In genomic region chr10:119199231-119199992, GRCh38 we compare ENCODE assay signal across 8 cellular contexts. TPM values are rescaled to one million over a fixed set of nuclear protein-coding genes. Genes with fewer than 3 reads are reported as not detected.
A peak's percentile ranks its signal among the peaks of the same experiment; 100 is the strongest.
DNase-seq lines count a peak whose midpoint lies in the region; ATAC-seq and TF ChIP-seq lines count a peak whose summit lies in the region.

No MANE protein-coding gene starts in this region.

- H3K4me3 ChIP-seq in DOHH2 (ENCODE audit: low read length) (no peak overlapping the region), HAP-1 (no peak overlapping the region)

- CTCF ChIA-PET in activated CD8-positive, alpha-beta T cell treated with anti-CD3 and anti-CD28 coated beads for 36 hours (lab: Charles Lee), result interaction anchor here (0.6 to 3.9 kb wide), 44 partner anchors 9 to 393 kb away, joined by 3 to 61 read pairs (median 4); partner anchors contain the start of genes GRK5 and RGS10

- no peaks in the 10 kb centered on the region for H3K9me3 ChIP-seq in DOHH2 (ENCODE audit: control insufficient read depth, insufficient read depth, low read length)
- H3K9me3 ChIP-seq in HAP-1, result no peaks in the 10 kb centered on the region

- no peaks in the 10 kb centered on the region for H3K9me3 Mint-ChIP-seq in activated CD8-positive, alpha-beta T cell treated with anti-CD3 and anti-CD28 coated beads for 36 hours
- no peaks in the 10 kb centered on the region for H3K9me3 Mint-ChIP-seq in naive thymus-derived CD8-positive, alpha-beta T cell

- no peak overlapping the region for H3K4me3 Mint-ChIP-seq in activated CD8-positive, alpha-beta T cell treated with anti-CD3 and anti-CD28 coated beads for 36 hours
- peak overlapping the region in 1 of 10 donors; percentile 21 for H3K4me3 Mint-ChIP-seq in naive thymus-derived CD8-positive, alpha-beta T cell

- no peak overlapping the region for H3K4me2 ChIP-seq in DOHH2 (ENCODE audit: low read length)

- no peaks in the 10 kb centered on the region for H3K79me2 ChIP-seq in DOHH2 (ENCODE audit: control insufficient read depth, low read length)

- H3F3A ChIP-seq in DOHH2 (ENCODE audit: control insufficient read depth, insufficient read depth), result no peaks in the 10 kb centered on the region

- peaks cover 16% of the 10 kb centered on the region; the same call in 1 of the 2 replicates for H3K27me3 ChIP-seq in DOHH2 (ENCODE audit: control insufficient read depth, low read length)
- H3K27me3 ChIP-seq in HAP-1 (ENCODE audit: low read depth), result no peaks in the 10 kb centered on the region

- DNase-seq in HAP-1 (ENCODE audit: low spot score in 2 of 2) (peak; percentile 68 to 72), NCI-H446 (lab: John Stamatoyannopoulos, UW) (peak; percentile 47 to 50), fibroblast of gingiva (ENCODE audit: low read depth) (peak; percentile 82), NK-92 (lab: John Stamatoyannopoulos, UW; ENCODE audit: unreplicated experiment) (no peak), NCI-H2107 (lab: John Stamatoyannopoulos, UW) (no peak)
- peak; percentile 58 for DNase-seq in activated CD8-positive, alpha-beta T cell treated with anti-CD3 and anti-CD28 coated beads for 36 hours
- DNase-seq in naive thymus-derived CD8-positive, alpha-beta T cell, result peak in 9 of 10 donors; percentile 23 to 74 (median 42)

- H3K4me1 ChIP-seq in DOHH2 (ENCODE audit: control insufficient read depth, low read length) (no peaks in the 10 kb centered on the region), HAP-1 (peaks cover 9% of the 10 kb centered on the region)

- H3K27me3 Mint-ChIP-seq in activated CD8-positive, alpha-beta T cell treated with anti-CD3 and anti-CD28 coated beads for 36 hours, result no peaks in the 10 kb centered on the region
- peaks cover 0 to 3% (median 0%) of the 10 kb centered on the region in 5 donors for H3K27me3 Mint-ChIP-seq in naive thymus-derived CD8-positive, alpha-beta T cell

- in situ Hi-C loops in HAP-1 (cut with MboI; ENCODE audit: low sequenced_read_pairs), result loop anchor here (10.0 kb wide), 1 partner anchor 245 kb away; no protein-coding TSS in a partner anchor

- TF ChIP-seq CTCF in DOHH2 (IDR thresholded peaks at IDR 0.05; ENCODE audit: low read depth, low read length, poor library complexity, severe bottlenecking), result peak; percentile 72
- peak; percentile 48 for TF ChIP-seq CTCF in activated CD8-positive, alpha-beta T cell treated with anti-CD3 and anti-CD28 coated beads for 36 hours (IDR thresholded peaks at IDR 0.05)

- no peaks in the 10 kb centered on the region for H3K36me3 Mint-ChIP-seq in activated CD8-positive, alpha-beta T cell treated with anti-CD3 and anti-CD28 coated beads for 36 hours (ENCODE audit: low read depth)
- H3K36me3 Mint-ChIP-seq in naive thymus-derived CD8-positive, alpha-beta T cell, result no peaks in the 10 kb centered on the region

- intact Hi-C loops in activated CD8-positive, alpha-beta T cell treated with anti-CD3 and anti-CD28 coated beads for 36 hours (cut with micrococcal nuclease), result loop anchor here (2.0 kb wide), 1 partner anchor 217 kb away; no protein-coding TSS in a partner anchor

- no peak overlapping the region for H3K27ac Mint-ChIP-seq in activated CD8-positive, alpha-beta T cell treated with anti-CD3 and anti-CD28 coated beads for 36 hours
- peak overlapping the region in 2 of 10 donors; percentile 20 to 27 for H3K27ac Mint-ChIP-seq in naive thymus-derived CD8-positive, alpha-beta T cell

- peaks cover 13% of the 10 kb centered on the region for H3K4me1 Mint-ChIP-seq in activated CD8-positive, alpha-beta T cell treated with anti-CD3 and anti-CD28 coated beads for 36 hours (ENCODE audit: low read depth)
- peaks cover 2 to 12% (median 6%) of the 10 kb centered on the region in 4 donors for H3K4me1 Mint-ChIP-seq in naive thymus-derived CD8-positive, alpha-beta T cell

- H3K9me2 ChIP-seq in DOHH2 (replicated peaks; ENCODE audit: control insufficient read depth, low read length), result no peaks in the 10 kb centered on the region

- ATAC-seq in activated CD8-positive, alpha-beta T cell treated with anti-CD3 and anti-CD28 coated beads for 36 hours, result peak; percentile 79
- ATAC-seq in naive thymus-derived CD8-positive, alpha-beta T cell, result peak; percentile 88 to 91

- no peaks in the 10 kb centered on the region for H4K20me1 ChIP-seq in DOHH2 (ENCODE audit: control insufficient read depth, insufficient read depth, low read depth, low read length)

- no peak overlapping the region for H3K27ac ChIP-seq in DOHH2 (ENCODE audit: low read depth, low read length)

- POLR2A ChIA-PET in activated CD8-positive, alpha-beta T cell treated with anti-CD3 and anti-CD28 coated beads for 36 hours (lab: Charles Lee), result interaction anchor here (1.3 to 1.9 kb wide), 2 partner anchors 7 to 9 kb away, joined by 5 read pairs; partner anchors contain the start of gene GRK5
- POLR2A ChIA-PET in naive thymus-derived CD8-positive, alpha-beta T cell (lab: Charles Lee), result interaction anchor here (1.1 to 1.2 kb wide), 3 partner anchors 10 to 343 kb away, joined by 3 to 7 read pairs (median 3); partner anchors contain the start of gene RGS10

- H3K36me3 ChIP-seq in DOHH2 (ENCODE audit: control insufficient read depth, low read length), result no peaks in the 10 kb centered on the region
- H3K36me3 ChIP-seq in HAP-1 (replicated peaks), result no peaks in the 10 kb centered on the region

RNA-seq across cellular contexts. Expression of gene GRK5, which starts 8.0 kb away (rescaled TPM):
- 10 to 100 TPM; 14.8 to 15.6 TPM for total RNA-seq in activated CD8-positive, alpha-beta T cell treated with anti-CD3 and anti-CD28 coated beads for 36 hours
- total RNA-seq in naive thymus-derived CD8-positive, alpha-beta T cell, result 10 to 100 TPM; 22.6 to 23.2 TPM
- polyA plus RNA-seq in naive thymus-derived CD8-positive, alpha-beta T cell, result 10 to 100 TPM in 2 of 3 donors, 1 to 10 TPM in 1; 4.4 to 11.0 (median 10.0) TPM

RNA-seq across cellular contexts. Expression of gene PRDX3, which starts 20.8 kb away (rescaled TPM):
- total RNA-seq in activated CD8-positive, alpha-beta T cell treated with anti-CD3 and anti-CD28 coated beads for 36 hours, result 100 to 1,000 TPM; 198 to 203 TPM
- 10 to 100 TPM; 29.8 to 31.1 TPM for total RNA-seq in naive thymus-derived CD8-positive, alpha-beta T cell
- polyA plus RNA-seq in naive thymus-derived CD8-positive, alpha-beta T cell, result 10 to 100 TPM; 56.7 to 75.5 (median 67.7) TPM

RNA-seq across cellular contexts. Expression of gene SFXN4, which starts 33.9 kb away (rescaled TPM):
- total RNA-seq in activated CD8-positive, alpha-beta T cell treated with anti-CD3 and anti-CD28 coated beads for 36 hours, result 10 to 100 TPM; 45.9 to 50.3 TPM
- 10 to 100 TPM; 18.9 to 20.4 TPM for total RNA-seq in naive thymus-derived CD8-positive, alpha-beta T cell
- polyA plus RNA-seq in naive thymus-derived CD8-positive, alpha-beta T cell, result 10 to 100 TPM; 18.3 to 31.3 (median 28.2) TPM

Comparison
In these comparisons a context has a peak if more than half of its experiments do, and no peak if none do; other contexts are left out.
1. DNase-seq: peak in HAP-1 (2 of 2), NCI-H446 (2 of 2), activated CD8-positive, alpha-beta T cell treated with anti-CD3 and anti-CD28 coated beads for 36 hours (single experiment), fibroblast of gingiva (single experiment) and naive thymus-derived CD8-positive, alpha-beta T cell (9 of 10); none in NK-92 (single experiment) and NCI-H2107 (single experiment).
2. RNA of gene PRDX3, which starts 20.8 kb away (total RNA-seq): 198 to 203 TPM in activated CD8-positive, alpha-beta T cell treated with anti-CD3 and anti-CD28 coated beads for 36 hours; 29.8 to 31.1 TPM in naive thymus-derived CD8-positive, alpha-beta T cell; every median in the first group is over 4 times any median in the second.